In the genomic region with DNA sequence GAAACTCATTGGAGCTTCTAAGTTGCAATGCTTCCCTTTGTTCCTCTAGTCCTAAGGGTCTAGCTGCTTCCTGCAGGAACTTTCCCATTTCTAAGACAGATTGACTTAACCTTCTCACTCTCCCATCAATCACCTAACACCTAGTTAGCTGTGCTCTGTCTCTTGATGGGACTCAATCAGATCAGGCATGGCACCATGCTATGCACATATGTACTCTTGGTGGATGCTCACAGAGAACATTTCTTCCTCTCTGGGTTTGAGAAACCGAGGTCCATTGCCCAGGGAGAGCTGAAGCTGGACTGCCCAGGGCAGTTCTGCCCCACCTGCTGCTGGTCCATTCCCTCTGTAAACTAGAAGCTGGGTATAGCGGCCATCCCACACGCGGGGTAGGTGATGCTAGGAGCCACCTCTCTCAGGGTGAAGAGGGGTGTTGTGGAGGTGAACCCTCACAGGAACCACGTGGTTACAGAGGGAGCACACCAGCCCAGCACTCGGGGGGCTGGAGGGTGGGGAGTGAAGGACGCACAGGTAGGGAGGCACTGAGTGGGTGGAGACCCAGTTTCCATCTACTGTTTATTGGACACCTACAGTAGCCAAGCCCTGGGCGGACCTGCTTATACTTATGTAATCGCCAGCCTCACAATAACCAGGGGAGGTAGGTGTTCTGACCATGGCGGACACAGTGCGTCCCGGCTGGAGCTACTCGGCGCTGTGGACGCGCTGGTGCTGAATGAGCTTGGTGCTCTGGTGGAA, we compare ENCODE assay signal across 10 cellular contexts. TPM values are rescaled to one million over a fixed set of nuclear protein-coding genes. Genes with fewer than 3 reads are reported as not detected.
DNase-seq lines count a peak whose midpoint lies in the region; ATAC-seq, FAIRE-seq and TF ChIP-seq lines count a peak whose summit lies in the region.
"Had no signal": no experiment of that assay in that cellular context is flagged by ENCODE, and none has a peak within 500 bp of the region (broad histone marks: within the 10 kb centered on the region; RNA-seq: fewer than 3 reads in every experiment).

No MANE protein-coding gene starts in this region.

- POLR2A ChIA-PET in K562 (lab: Yijun Ruan, JAX), result interaction anchor here (2.7 kb wide), 1 partner anchor 10 kb away, joined by 24 read pairs; a partner anchor contains a TSS

- no peak overlapping the region for H2AFZ ChIP-seq in K562 (ENCODE audit: low read depth, low read length)

- no peak overlapping the region for H3K4me2 ChIP-seq in K562 (ENCODE audit: insufficient read depth, low read length)
- H3K4me2 ChIP-seq in mesendoderm (ENCODE audit: low read length), result no peak overlapping the region

- peaks cover 16 to 46% of the 10 kb centered on the region in 2 experiments; a peak in 4 of 5 replicates for H3K4me1 ChIP-seq in K562 (replicated peaks in 1 of 2; ENCODE audit: control insufficient read depth in 2 of 2, insufficient read depth in 2 of 2, low read length in 2 of 2)
- H3K4me1 ChIP-seq in mesendoderm (ENCODE audit: control insufficient read depth, low read depth, low read length), result peaks cover 7% of the 10 kb centered on the region

- no peak overlapping the region for H3K27ac Mint-ChIP-seq in activated naive CD4-positive, alpha-beta T cell treated with anti-CD3 and anti-CD28 coated beads for 36 hours
- peak overlapping the region; percentile 29 for H3K27ac Mint-ChIP-seq in type B pancreatic cell

- no peak overlapping the region for H4K5ac ChIP-seq in mesendoderm (ENCODE audit: low read length)

- H3K27ac ChIP-seq in K562 (ENCODE audit: extremely low read depth, low read depth, low read length) (no peak overlapping the region), mesendoderm (ENCODE audit: low read depth, low read length) (no peak overlapping the region)

- peak overlapping the region; percentile 83 for H3K56ac ChIP-seq in mesendoderm (ENCODE audit: low read length)

- no peak for ATAC-seq in K562

- H3K36me3 ChIP-seq in K562 (ENCODE audit: control insufficient read depth, insufficient read depth, low read length), result peaks cover 16% of the 10 kb centered on the region; the same call in 2 of the 3 replicates
- H3K36me3 ChIP-seq in mesendoderm (ENCODE audit: control insufficient read depth, insufficient read depth, low read length), result peaks cover 2% of the 10 kb centered on the region

- BruUV-seq in K562 (replicated peaks; lab: Mats Ljungman, UMichigan), result no TSS peak

- TF ChIP-seq POLR2A in K562 (conservative IDR thresholded peaks at IDR 0.05), result no peak

- H4K20me1 ChIP-seq in K562 (replicated peaks; ENCODE audit: control insufficient read depth, insufficient read depth, low read length), result no peaks in the 10 kb centered on the region

- intact Hi-C loops in activated naive CD4-positive, alpha-beta T cell treated with anti-CD3 and anti-CD28 coated beads for 36 hours (cut with micrococcal nuclease), result no loop called here
- intact Hi-C loops in K562 (cut with micrococcal nuclease), result no loop called here

- H3K27me3 Mint-ChIP-seq in activated naive CD4-positive, alpha-beta T cell treated with anti-CD3 and anti-CD28 coated beads for 36 hours (ENCODE audit: low read depth), result no peaks in the 10 kb centered on the region
- no peaks in the 10 kb centered on the region for H3K27me3 Mint-ChIP-seq in type B pancreatic cell

- no peak for TF ChIP-seq CTCF in K562 (IDR thresholded peaks at IDR 0.05 in 2 of 3, conservative IDR thresholded peaks at IDR 0.05 in 1 of 3; ENCODE audit: insufficient read depth in 2 of 3, low read depth in 1 of 3, low read length in 3 of 3)
- TF ChIP-seq CTCF in type B pancreatic cell (conservative IDR thresholded peaks at IDR 0.05), result no peak

- CTCF ChIA-PET in activated naive CD4-positive, alpha-beta T cell treated with anti-CD3 and anti-CD28 coated beads for 36 hours (lab: Charles Lee), result interaction anchor here (1.0 to 1.7 kb wide), 3 partner anchors 20 to 44 kb away, joined by 3 to 9 read pairs (median 4); a partner anchor contains a TSS
- CTCF ChIA-PET in K562 (lab: Yijun Ruan, JAX; ENCODE audit: low intra/inter-chr PET ratio), result interaction anchor here (0.5 kb wide), 1 partner anchor 290 kb away, joined by 3 read pairs; no protein-coding TSS in a partner anchor

- FAIRE-seq in K562 (lab: Jason Lieb, UNC), result no peak
- FAIRE-seq: colon had no signal

- H3K9me3 ChIP-seq in K562 (replicated peaks; ENCODE audit: control insufficient read depth, insufficient read depth, low read depth, low read length), result no peaks in the 10 kb centered on the region

- no peaks in the 10 kb centered on the region for H3K9me1 ChIP-seq in K562 (ENCODE audit: control insufficient read depth, insufficient read depth, low read length)

- no peak overlapping the region for H3K9ac ChIP-seq in K562 (ENCODE audit: insufficient read depth in 1 of 2, low read depth in 2 of 2, low read length in 2 of 2)
- no peak overlapping the region for H3K9ac ChIP-seq in mesendoderm (ENCODE audit: low read length)

- H3K4ac ChIP-seq in mesendoderm (ENCODE audit: low read depth, low read length), result no peak overlapping the region

- peaks cover 26% of the 10 kb centered on the region for H3K36me3 Mint-ChIP-seq in activated naive CD4-positive, alpha-beta T cell treated with anti-CD3 and anti-CD28 coated beads for 36 hours (ENCODE audit: low read depth)
- peaks cover 5% of the 10 kb centered on the region for H3K36me3 Mint-ChIP-seq in type B pancreatic cell

- no peak overlapping the region for H2BK120ac ChIP-seq in mesendoderm (ENCODE audit: low read depth, low read length)

- no peak overlapping the region for H4K8ac ChIP-seq in mesendoderm (ENCODE audit: low read depth, low read length)

- H2BK15ac ChIP-seq in mesendoderm (replicated peaks; ENCODE audit: low read depth), result no peak overlapping the region

- no peak for TF ChIP-seq RAD21 in K562 (CRISPR knock-in tag; conservative IDR thresholded peaks at IDR 0.05 in 1 of 2, IDR thresholded peaks at IDR 0.05 in 1 of 2)

- H3K27me3 ChIP-seq in K562 (ENCODE audit: control insufficient read depth in 2 of 2, insufficient read depth in 2 of 2, low read length in 2 of 2) (no peaks in the 10 kb centered on the region), mesendoderm (ENCODE audit: insufficient read depth, low read length, poor library complexity) (no peaks in the 10 kb centered on the region)

- H3K18ac ChIP-seq in mesendoderm (ENCODE audit: low read length), result no peak overlapping the region

- peak overlapping the region; percentile 74 for H3K4me3 Mint-ChIP-seq in activated naive CD4-positive, alpha-beta T cell treated with anti-CD3 and anti-CD28 coated beads for 36 hours
- peak overlapping the region; percentile 49 for H3K4me3 Mint-ChIP-seq in type B pancreatic cell

- H3K79me2 ChIP-seq in K562 (ENCODE audit: control insufficient read depth, insufficient read depth, low read length) (peaks cover 36% of the 10 kb centered on the region), mesendoderm (ENCODE audit: control insufficient read depth, insufficient read depth, low read length) (peaks cover 16% of the 10 kb centered on the region)

- in situ Hi-C loops in K562 (cut with MboI), result no loop called here

- H2BK5ac ChIP-seq in mesendoderm (ENCODE audit: low read length), result no peak overlapping the region

- H3K4me3 ChIP-seq in K562 (no peak overlapping the region), mesendoderm (ENCODE audit: low read length) (no peak overlapping the region)

- no peaks in the 10 kb centered on the region for H3K9me3 Mint-ChIP-seq in activated naive CD4-positive, alpha-beta T cell treated with anti-CD3 and anti-CD28 coated beads for 36 hours
- no peaks in the 10 kb centered on the region for H3K9me3 Mint-ChIP-seq in type B pancreatic cell

- TF ChIP-seq EP300 in K562 (IDR thresholded peaks at IDR 0.05; ENCODE audit: low read length), result no peak

- H3K23ac ChIP-seq in mesendoderm (ENCODE audit: low read length), result peak overlapping the region; percentile 80

- peaks cover 5% of the 10 kb centered on the region for H3K79me1 ChIP-seq in mesendoderm (ENCODE audit: low read length)

- no peak for DNase-seq in activated naive CD4-positive, alpha-beta T cell treated with anti-CD3 and anti-CD28 coated beads for 36 hours
- no peak for DNase-seq in activated naive CD4-positive, alpha-beta T cell treated with Interleukin-2 at 50 U/mL for 16 hours
- DNase-seq in K562 (ENCODE audit: extremely low read depth in 1 of 4, low spot score in 3 of 4) (no peak), mesendoderm (no peak), type B pancreatic cell (ENCODE audit: extremely low spot score, unreplicated experiment) (no peak), NCI-H146 (lab: John Stamatoyannopoulos, UW) (no peak), NOMO-1 treated with DMSO at 0.1 percent for 48 hours (lab: John Stamatoyannopoulos, UW; ENCODE audit: unreplicated experiment) (no peak), NCI-H526 (lab: John Stamatoyannopoulos, UW) (no peak)
- DNase-seq: NCI-H1694 had no signal

- H3K4me1 Mint-ChIP-seq in activated naive CD4-positive, alpha-beta T cell treated with anti-CD3 and anti-CD28 coated beads for 36 hours (ENCODE audit: low read depth), result peaks cover 50% of the 10 kb centered on the region
- H3K4me1 Mint-ChIP-seq in type B pancreatic cell (ENCODE audit: unreplicated experiment), result no peaks in the 10 kb centered on the region

- WGBS in K562 (ENCODE audit: insufficient coverage, low coverage, missing lambda C conversion rate), result 84% methylated on average over 14 of the region's 16 CpGs
- no CpG with 5 or more reads among the region's 16 CpGs for WGBS in mesendoderm (ENCODE audit: extremely low coverage, insufficient coverage, low lambda C conversion rate)

- no peak overlapping the region for H2AK5ac ChIP-seq in mesendoderm (ENCODE audit: low read length)

RNA-seq across cellular contexts. Expression of a gene that starts 3.1 kb away (rescaled TPM):
- 10 to 100 TPM; 91.4 to 93.6 TPM for total RNA-seq in activated naive CD4-positive, alpha-beta T cell treated with anti-CD3 and anti-CD28 coated beads for 36 hours
- 47.2 and 87.3 TPM in 2 replicates for total RNA-seq in K562 (2011; cell fraction: chromatin; rRNA removed; ENCODE audit: low replicate concordance)
- total RNA-seq in K562 (2011; cell fraction: nucleolus; rRNA removed), result 77.7 and 87.6 TPM in 2 replicates
- total RNA-seq in K562 (2011; cell fraction: nucleoplasm; rRNA removed), result 51.2 and 56.4 TPM in 2 replicates
- 101 and 139 TPM in 2 replicates for total RNA-seq in K562 (2014; rRNA removed)
- total RNA-seq in K562 (2014; rRNA removed; fragmentation: Illumina TruSeq; extraction: Trizol), result 79.2 and 81.1 TPM in 2 replicates
- 85.7 and 86.5 TPM in 2 replicates for total RNA-seq in K562 (2015; rRNA removed; fragmentation: Illumina TruSeq; extraction: Trizol)
- total RNA-seq in K562 (2021), result 127 and 131 TPM in 2 replicates
- polyA plus RNA-seq in K562 (2011; rRNA removed), result 92.0 and 117 TPM in 2 replicates
- polyA plus RNA-seq in K562 (2011; cell fraction: cytosol; rRNA removed), result 81.3 and 96.5 TPM in 2 replicates
- polyA plus RNA-seq in K562 (2011; cell fraction: nucleus; rRNA removed), result 119 and 126 TPM in 2 replicates
- 112 and 160 TPM in 2 replicates for polyA plus RNA-seq in K562 (2012)
- 137 and 163 TPM in 2 replicates for polyA plus RNA-seq in K562 (2014; fragmentation: Illumina TruSeq; extraction: Trizol)
- polyA plus RNA-seq in K562 (2014; fragmentation: Nextera tagmentation; extraction: Ambion mirVana), result 1 to 10 TPM in 1 of 2 experiments, under 1 TPM in 1; 0.92 to 1.5 TPM
- polyA plus RNA-seq in K562 (2014; rRNA removed), result 84.8 and 96.4 TPM in 2 replicates
- polyA minus RNA-seq in K562 (2011; rRNA and poly(A)+ RNA removed), result 69.1 and 92.2 TPM in 2 replicates
- polyA minus RNA-seq in K562 (2011; cell fraction: cytosol; rRNA and poly(A)+ RNA removed), result 57.2 and 68.0 TPM in 2 replicates
- polyA minus RNA-seq in K562 (2011; cell fraction: nucleus; rRNA and poly(A)+ RNA removed), result 15.5 and 29.4 TPM in 2 replicates
- polyA plus RNA-seq in mesendoderm (2013, experiment 1 of 2), result 86.4 TPM
- 88.0 TPM for polyA plus RNA-seq in mesendoderm (2013, experiment 2 of 2)
- total RNA-seq in type B pancreatic cell (ENCODE audit: low replicate concordance), result 78.0 and 81.9 TPM in 2 replicates

RNA-seq across cellular contexts. Expression of a gene that starts 6.6 kb away (rescaled TPM):
- total RNA-seq in activated naive CD4-positive, alpha-beta T cell treated with anti-CD3 and anti-CD28 coated beads for 36 hours, result 100 to 1,000 TPM; 109 to 111 TPM
- total RNA-seq in K562 (2011; cell fraction: chromatin; rRNA removed; ENCODE audit: low replicate concordance), result 34.9 and 55.0 TPM in 2 replicates
- total RNA-seq in K562 (2011; cell fraction: nucleolus; rRNA removed), result 42.5 and 47.5 TPM in 2 replicates
- total RNA-seq in K562 (2011; cell fraction: nucleoplasm; rRNA removed), result 36.2 and 43.3 TPM in 2 replicates
- 127 and 142 TPM in 2 replicates for total RNA-seq in K562 (2014; rRNA removed)
- total RNA-seq in K562 (2014; rRNA removed; fragmentation: Illumina TruSeq; extraction: Trizol), result 49.3 and 58.4 TPM in 2 replicates
- 86.9 and 87.2 TPM in 2 replicates for total RNA-seq in K562 (2015; rRNA removed; fragmentation: Illumina TruSeq; extraction: Trizol)
- total RNA-seq in K562 (2021), result 88.4 and 89.8 TPM in 2 replicates
- 81.7 and 86.7 TPM in 2 replicates for polyA plus RNA-seq in K562 (2011; rRNA removed)
- 111 and 116 TPM in 2 replicates for polyA plus RNA-seq in K562 (2011; cell fraction: cytosol; rRNA removed)
- polyA plus RNA-seq in K562 (2011; cell fraction: nucleus; rRNA removed), result 72.3 and 77.4 TPM in 2 replicates
- polyA plus RNA-seq in K562 (2012), result 122 and 150 TPM in 2 replicates
- 110 and 112 TPM in 2 replicates for polyA plus RNA-seq in K562 (2014; fragmentation: Illumina TruSeq; extraction: Trizol)
- 10 to 100 TPM; 57.6 to 71.1 TPM for polyA plus RNA-seq in K562 (2014; fragmentation: Nextera tagmentation; extraction: Ambion mirVana)
- 154 and 159 TPM in 2 replicates for polyA plus RNA-seq in K562 (2014; rRNA removed)
- polyA minus RNA-seq in K562 (2011; rRNA and poly(A)+ RNA removed), result 162 and 173 TPM in 2 replicates
- polyA minus RNA-seq in K562 (2011; cell fraction: cytosol; rRNA and poly(A)+ RNA removed), result 59.5 and 70.2 TPM in 2 replicates
- 15.3 and 24.0 TPM in 2 replicates for polyA minus RNA-seq in K562 (2011; cell fraction: nucleus; rRNA and poly(A)+ RNA removed)
- polyA plus RNA-seq in mesendoderm (2013, experiment 1 of 2), result 60.0 TPM
- polyA plus RNA-seq in mesendoderm (2013, experiment 2 of 2), result 58.5 TPM
- 86.5 and 97.7 TPM in 2 replicates for total RNA-seq in type B pancreatic cell (ENCODE audit: low replicate concordance)

RNA-seq across cellular contexts. Expression of a gene that starts 11.6 kb away (rescaled TPM):
- 10 to 100 TPM; 13.3 to 13.4 TPM for total RNA-seq in activated naive CD4-positive, alpha-beta T cell treated with anti-CD3 and anti-CD28 coated beads for 36 hours
- 118 and 203 TPM in 2 replicates for total RNA-seq in K562 (2011; cell fraction: chromatin; rRNA removed; ENCODE audit: low replicate concordance)
- 122 and 125 TPM in 2 replicates for total RNA-seq in K562 (2011; cell fraction: nucleolus; rRNA removed)
- total RNA-seq in K562 (2011; cell fraction: nucleoplasm; rRNA removed), result 136 and 199 TPM in 2 replicates
- total RNA-seq in K562 (2014; rRNA removed), result 11.5 and 13.3 TPM in 2 replicates
- total RNA-seq in K562 (2014; rRNA removed; fragmentation: Illumina TruSeq; extraction: Trizol), result 5.7 and 6.5 TPM in 2 replicates
- 7.2 and 8.3 TPM in 2 replicates for total RNA-seq in K562 (2015; rRNA removed; fragmentation: Illumina TruSeq; extraction: Trizol)
- total RNA-seq in K562 (2021), result 18.8 and 19.8 TPM in 2 replicates
- 17.0 and 25.4 TPM in 2 replicates for polyA plus RNA-seq in K562 (2011; rRNA removed)
- 15.8 and 20.8 TPM in 2 replicates for polyA plus RNA-seq in K562 (2011; cell fraction: cytosol; rRNA removed)
- polyA plus RNA-seq in K562 (2011; cell fraction: nucleus; rRNA removed), result 140 and 224 TPM in 2 replicates
- 14.1 and 31.8 TPM in 2 replicates for polyA plus RNA-seq in K562 (2012)
- 13.4 and 15.1 TPM in 2 replicates for polyA plus RNA-seq in K562 (2014; fragmentation: Illumina TruSeq; extraction: Trizol)
- polyA plus RNA-seq in K562 (2014; fragmentation: Nextera tagmentation; extraction: Ambion mirVana), result 1 to 10 TPM in 1 of 2 experiments, under 1 TPM in 1; 0.31 to 1.6 TPM
- 28.2 and 29.3 TPM in 2 replicates for polyA plus RNA-seq in K562 (2014; rRNA removed)
- polyA minus RNA-seq in K562 (2011; rRNA and poly(A)+ RNA removed), result 7.8 and 8.5 TPM in 2 replicates
- polyA minus RNA-seq in K562 (2011; cell fraction: cytosol; rRNA and poly(A)+ RNA removed), result 5.7 and 10.1 TPM in 2 replicates
- polyA minus RNA-seq in K562 (2011; cell fraction: nucleus; rRNA and poly(A)+ RNA removed), result 27.2 and 29.3 TPM in 2 replicates
- 6.5 TPM for polyA plus RNA-seq in mesendoderm (2013, experiment 1 of 2)
- 6.3 TPM for polyA plus RNA-seq in mesendoderm (2013, experiment 2 of 2)
- 22.9 and 30.0 TPM in 2 replicates for total RNA-seq in type B pancreatic cell (ENCODE audit: low replicate concordance)

RNA-seq across cellular contexts. Expression of a gene that starts 17.7 kb away (rescaled TPM):
- 100 to 1,000 TPM; 475 to 483 TPM for total RNA-seq in activated naive CD4-positive, alpha-beta T cell treated with anti-CD3 and anti-CD28 coated beads for 36 hours
- total RNA-seq in K562 (2011; cell fraction: chromatin; rRNA removed; ENCODE audit: low replicate concordance), result 526 and 1,695 TPM in 2 replicates
- 1,048 and 1,300 TPM in 2 replicates for total RNA-seq in K562 (2011; cell fraction: nucleolus; rRNA removed)
- total RNA-seq in K562 (2011; cell fraction: nucleoplasm; rRNA removed), result 609 and 709 TPM in 2 replicates
- total RNA-seq in K562 (2014; rRNA removed), result 779 and 1,386 TPM in 2 replicates
- 358 and 467 TPM in 2 replicates for total RNA-seq in K562 (2014; rRNA removed; fragmentation: Illumina TruSeq; extraction: Trizol)
- 523 and 570 TPM in 2 replicates for total RNA-seq in K562 (2015; rRNA removed; fragmentation: Illumina TruSeq; extraction: Trizol)
- 752 and 797 TPM in 2 replicates for total RNA-seq in K562 (2021)
- 434 and 1,024 TPM in 2 replicates for polyA plus RNA-seq in K562 (2011; rRNA removed)
- 553 and 1,059 TPM in 2 replicates for polyA plus RNA-seq in K562 (2011; cell fraction: cytosol; rRNA removed)
- polyA plus RNA-seq in K562 (2011; cell fraction: nucleus; rRNA removed), result 1,513 and 2,015 TPM in 2 replicates
- 1,261 and 1,407 TPM in 2 replicates for polyA plus RNA-seq in K562 (2012)
- 640 and 764 TPM in 2 replicates for polyA plus RNA-seq in K562 (2014; fragmentation: Illumina TruSeq; extraction: Trizol)
- 10 to 100 TPM; 12.1 to 29.3 TPM for polyA plus RNA-seq in K562 (2014; fragmentation: Nextera tagmentation; extraction: Ambion mirVana)
- polyA plus RNA-seq in K562 (2014; rRNA removed), result 490 and 541 TPM in 2 replicates
- 826 and 1,247 TPM in 2 replicates for polyA minus RNA-seq in K562 (2011; rRNA and poly(A)+ RNA removed)
- 1,076 and 1,289 TPM in 2 replicates for polyA minus RNA-seq in K562 (2011; cell fraction: cytosol; rRNA and poly(A)+ RNA removed)
- polyA minus RNA-seq in K562 (2011; cell fraction: nucleus; rRNA and poly(A)+ RNA removed), result 406 and 505 TPM in 2 replicates
- polyA plus RNA-seq in mesendoderm (2013, experiment 1 of 2), result 1,044 TPM
- 1,033 TPM for polyA plus RNA-seq in mesendoderm (2013, experiment 2 of 2)
- total RNA-seq in type B pancreatic cell (ENCODE audit: low replicate concordance), result 401 and 679 TPM in 2 replicates

RNA-seq across cellular contexts. Expression of a gene that starts 41.9 kb away (rescaled TPM):
- total RNA-seq in activated naive CD4-positive, alpha-beta T cell treated with anti-CD3 and anti-CD28 coated beads for 36 hours, result 1 to 10 TPM; 5.5 to 6.0 TPM
- 5.0 and 18.1 TPM in 2 replicates for total RNA-seq in K562 (2011; cell fraction: chromatin; rRNA removed; ENCODE audit: low replicate concordance)
- total RNA-seq in K562 (2011; cell fraction: nucleolus; rRNA removed), result 20.8 and 21.2 TPM in 2 replicates
- 9.8 and 10.9 TPM in 2 replicates for total RNA-seq in K562 (2011; cell fraction: nucleoplasm; rRNA removed)
- 7.2 and 7.8 TPM in 2 replicates for total RNA-seq in K562 (2014; rRNA removed)
- 0.32 and 0.58 TPM in 2 replicates for total RNA-seq in K562 (2014; rRNA removed; fragmentation: Illumina TruSeq; extraction: Trizol)
- 2.2 and 2.7 TPM in 2 replicates for total RNA-seq in K562 (2015; rRNA removed; fragmentation: Illumina TruSeq; extraction: Trizol)
- 14.0 and 16.1 TPM in 2 replicates for total RNA-seq in K562 (2021)
- 1.4 and 4.0 TPM in 2 replicates for polyA plus RNA-seq in K562 (2011; rRNA removed)
- polyA plus RNA-seq in K562 (2011; cell fraction: cytosol; rRNA removed), result 3.6 and 10.4 TPM in 2 replicates
- polyA plus RNA-seq in K562 (2011; cell fraction: nucleus; rRNA removed), result 7.2 and 14.2 TPM in 2 replicates
- polyA plus RNA-seq in K562 (2012), result 11.7 TPM in 2 replicates
- polyA plus RNA-seq in K562 (2014; fragmentation: Illumina TruSeq; extraction: Trizol), result 1.8 and 4.7 TPM in 2 replicates
- under 1 TPM; 0.08 to 0.13 TPM for polyA plus RNA-seq in K562 (2014; fragmentation: Nextera tagmentation; extraction: Ambion mirVana)
- polyA plus RNA-seq in K562 (2014; rRNA removed), result 5.8 and 6.8 TPM in 2 replicates
- 1.9 and 2.0 TPM in 2 replicates for polyA minus RNA-seq in K562 (2011; rRNA and poly(A)+ RNA removed)
- polyA minus RNA-seq in K562 (2011; cell fraction: cytosol; rRNA and poly(A)+ RNA removed), result 5.1 and 6.6 TPM in 2 replicates
- 10.7 and 11.2 TPM in 2 replicates for polyA minus RNA-seq in K562 (2011; cell fraction: nucleus; rRNA and poly(A)+ RNA removed)
- 13.0 TPM for polyA plus RNA-seq in mesendoderm (2013, experiment 1 of 2)
- 12.6 TPM for polyA plus RNA-seq in mesendoderm (2013, experiment 2 of 2)
- 18.6 and 20.2 TPM in 2 replicates for total RNA-seq in type B pancreatic cell (ENCODE audit: low replicate concordance)
